ENCODE assay signal across 6 cellular contexts in genomic region chr6:32052626-32053025, GRCh38. TPM values are rescaled to one million over a fixed set of nuclear protein-coding genes. Genes with fewer than 3 reads are reported as not detected.
DNase-seq lines count a peak whose midpoint lies in the region; ATAC-seq and TF ChIP-seq lines count a peak whose summit lies in the region.
"Not testable (repeated sequence)": the region's sequence is repeated elsewhere in the genome, so short reads cannot be mapped to it uniquely, and the experiment has no call there.
"Had no signal": no experiment of that assay in that cellular context is flagged by ENCODE, and none has a peak within 500 bp of the region (broad histone marks: within the 10 kb centered on the region; RNA-seq: fewer than 3 reads in every experiment).

No MANE protein-coding gene starts in this region.

- peak; percentile 47 for DNase-seq in RWPE2 (ENCODE audit: low spot score)
- DNase-seq in Right ventricle myocardium inferior (ENCODE audit: missing footprints): peak; percentile 63
- DNase-seq in right cardiac atrium: peak; percentile 18 to 52 (median 50)
- not testable (repeated sequence) for DNase-seq in nephron progenitor cell; progenitor cell of endocrine pancreas (ENCODE audit: low spot score, unreplicated experiment)

- H3K27me3 ChIP-seq in RWPE2 (ENCODE audit: insufficient read depth, poor library complexity, severe bottlenecking); right cardiac atrium (ENCODE audit: control insufficient read depth, insufficient read depth): not testable (repeated sequence)

- H3K36me3 Mint-ChIP-seq in nephron progenitor cell (ENCODE audit: low read depth); progenitor cell of endocrine pancreas (ENCODE audit: insufficient read depth): not testable (repeated sequence)

- H3K27ac Mint-ChIP-seq in nephron progenitor cell (peak overlapping the region; percentile 68), progenitor cell of endocrine pancreas (peak overlapping the region; percentile 65)

- WGBS in right cardiac atrium: 78% methylated on average over 20 of the region's 20 CpGs

- not testable (repeated sequence) for H3K9me3 Mint-ChIP-seq in nephron progenitor cell; progenitor cell of endocrine pancreas (ENCODE audit: low read depth)

- not testable (repeated sequence) for H3K27ac ChIP-seq in RWPE2 (ENCODE audit: poor library complexity, severe bottlenecking); right cardiac atrium (ENCODE audit: low read length)

- peaks cover 13% of the 10 kb centered on the region for H3K27me3 Mint-ChIP-seq in nephron progenitor cell (ENCODE audit: low read depth, poor library complexity)
- peaks cover 12% of the 10 kb centered on the region for H3K27me3 Mint-ChIP-seq in progenitor cell of endocrine pancreas

- peaks cover 63% of the 10 kb centered on the region for H3K4me1 Mint-ChIP-seq in nephron progenitor cell
- not testable (repeated sequence) for H3K4me1 Mint-ChIP-seq in progenitor cell of endocrine pancreas (ENCODE audit: low read depth)

- H3K36me3 ChIP-seq in RWPE2 (ENCODE audit: low read depth): not testable (repeated sequence)

- not testable (repeated sequence) for H3K4me3 ChIP-seq in RWPE2 (ENCODE audit: severe bottlenecking); right cardiac atrium (ENCODE audit: low read length)

- intact Hi-C loops in Right ventricle myocardium inferior (cut with DNase I); right cardiac atrium (cut with DNase I): not testable (repeated sequence)

- not testable (repeated sequence) for H3K9me3 ChIP-seq in RWPE2 (ENCODE audit: severe bottlenecking); right cardiac atrium (ENCODE audit: control insufficient read depth, low read length)

- H3K4me1 ChIP-seq in RWPE2 (ENCODE audit: insufficient read depth, poor library complexity, severe bottlenecking); right cardiac atrium (ENCODE audit: control insufficient read depth, insufficient read depth, low read length): not testable (repeated sequence)

- not testable (repeated sequence) for H3K4me3 Mint-ChIP-seq in nephron progenitor cell; progenitor cell of endocrine pancreas (ENCODE audit: low read depth)

- ATAC-seq in RWPE2 (ENCODE audit: low read depth); Right ventricle myocardium inferior; right cardiac atrium: not testable (repeated sequence)

- not testable (repeated sequence) for TF ChIP-seq CTCF in RWPE2 (IDR thresholded peaks at IDR 0.05; ENCODE audit: poor library complexity, severe bottlenecking); nephron progenitor cell (IDR thresholded peaks at IDR 0.05); progenitor cell of endocrine pancreas (IDR thresholded peaks at IDR 0.05; ENCODE audit: unreplicated experiment)

RNA-seq across cellular contexts. Expression of gene CYP21A2, which starts 14.4 kb away (rescaled TPM):
- total RNA-seq in Right ventricle myocardium inferior: 0.30 TPM
- total RNA-seq in right cardiac atrium: 1 to 10 TPM in 1 of 4 donors, under 1 TPM in 2, not detected in 1; 0.47 to 3.2 (median 0.51) TPM
- polyA plus RNA-seq in right cardiac atrium: 0.48 TPM
- 0.38 and 0.67 TPM in 2 replicates for total RNA-seq in progenitor cell of endocrine pancreas
- total RNA-seq: Caco-2 had no signal

RNA-seq across cellular contexts. Expression of gene C4B, which starts 38.0 kb away (rescaled TPM):
- total RNA-seq in Right ventricle myocardium inferior (81.6 TPM), right cardiac atrium (100 to 1,000 TPM in 3 of 4 donors, 10 to 100 TPM in 1; 86.0 to 163 (median 139) TPM), progenitor cell of endocrine pancreas (6.6 and 8.4 TPM in 2 replicates)
- 41.2 TPM for polyA plus RNA-seq in right cardiac atrium

RNA-seq across cellular contexts. Expression of gene TNXB, which starts 56.5 kb away (rescaled TPM):
- 73.3 TPM for total RNA-seq in Right ventricle myocardium inferior
- total RNA-seq in right cardiac atrium: 100 to 1,000 TPM in 3 of 4 donors, 10 to 100 TPM in 1; 77.9 to 182 (median 115) TPM
- polyA plus RNA-seq in right cardiac atrium: 99.0 TPM
- total RNA-seq in progenitor cell of endocrine pancreas: 10.3 and 14.6 TPM in 2 replicates
